In the genomic region with DNA sequence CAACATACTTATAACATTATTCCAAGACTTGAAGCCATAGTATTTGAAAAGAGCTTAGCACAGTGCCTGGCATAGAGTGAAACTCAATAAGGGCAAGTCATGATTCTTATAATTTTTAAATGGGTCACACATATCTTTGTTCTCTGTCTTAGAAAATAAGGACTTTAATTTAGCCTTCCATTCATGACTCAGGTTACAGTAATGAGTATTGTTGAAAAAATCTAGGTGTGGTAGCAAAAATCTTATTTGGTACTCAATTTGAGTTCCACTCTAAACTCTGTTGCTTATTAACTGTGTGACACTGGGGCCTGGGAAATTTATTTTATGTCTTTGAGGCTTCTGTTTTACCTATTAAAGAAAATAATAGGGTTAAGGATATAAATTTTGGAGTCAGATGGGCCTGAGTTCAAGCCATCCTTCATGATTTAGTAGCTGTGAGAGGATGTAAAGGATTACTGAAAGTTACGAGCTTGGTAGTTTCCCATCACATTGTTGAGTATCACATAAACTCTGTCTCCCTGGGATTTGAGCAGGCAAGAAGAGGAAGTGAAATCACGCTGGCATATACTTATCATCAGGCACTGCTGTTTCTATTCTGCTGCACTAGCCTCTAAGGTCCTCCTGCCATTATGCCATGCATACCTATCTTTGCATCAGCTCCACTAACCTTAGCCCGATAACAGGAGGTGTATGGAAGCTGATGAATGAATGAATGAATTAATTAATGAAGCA, we compare ENCODE assay signal across 1 cellular context.
A peak's percentile ranks its signal among the peaks of the same experiment; 100 is the strongest.
TF ChIP-seq lines count a peak whose summit lies in the region.

No MANE protein-coding gene starts in this region.

TF ChIP-seq in GM12878, 131 proteins besides CTCF, POLR2A, EP300 and RAD21:
- TF ChIP-seq SPI1 (IDR thresholded peaks at IDR 0.05; ENCODE audit: borderline replicate concordance, insufficient read depth, low read depth, low read length) (peak; percentile 84), MTA2 (IDR thresholded peaks at IDR 0.05; ENCODE audit: low read depth) (no peak)
